8 cellular contexts compared by ENCODE assay signal in the genomic region with DNA sequence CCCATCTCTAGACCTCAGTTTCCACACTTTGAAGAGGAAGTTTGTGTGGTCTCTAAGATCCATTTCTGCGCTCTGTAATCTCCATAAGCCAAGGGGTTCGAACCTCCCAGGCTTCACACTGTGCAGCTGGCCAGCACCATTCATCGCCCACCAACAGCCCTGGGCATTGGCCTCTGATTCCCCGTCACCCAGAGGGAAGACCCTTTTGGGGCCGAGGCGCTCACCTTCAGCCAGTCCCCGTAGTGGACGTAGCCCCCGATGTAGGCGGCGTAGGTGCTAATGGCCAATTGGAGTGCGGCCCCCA. TPM values are rescaled to one million over a fixed set of nuclear protein-coding genes. Genes with fewer than 3 reads are reported as not detected.
DNase-seq lines count a peak whose midpoint lies in the region; ATAC-seq and TF ChIP-seq lines count a peak whose summit lies in the region.

No MANE protein-coding gene starts in this region.

- peak overlapping the region; percentile 89 for H3K23ac ChIP-seq in IMR-90 (ENCODE audit: low read depth, low read length)

- H3K4me2 ChIP-seq in IMR-90 (ENCODE audit: low read depth, low read length) = peak overlapping the region; percentile 70

- H3K9me1 ChIP-seq in IMR-90 (ENCODE audit: insufficient read depth, low read length) = peaks cover 8% of the 10 kb centered on the region

- H3K9ac ChIP-seq in IMR-90 (ENCODE audit: low read depth, low read length) = peak overlapping the region; percentile 90
- peak overlapping the region; percentile 82 to 93 for H3K9ac ChIP-seq in colonic mucosa (ENCODE audit: low read depth in 2 of 2, low read length in 2 of 2)

- H2AFZ ChIP-seq in ACC112 (ENCODE audit: low read length, unreplicated experiment) = peak overlapping the region; percentile 58
- peak overlapping the region; percentile 97 for H2AFZ ChIP-seq in IMR-90 (replicated peaks; ENCODE audit: low read length, poor library complexity)

- dilution Hi-C loops in IMR-90 (cut with HindIII; ENCODE audit: low sequenced_read_pairs, unreplicated experiment) = no loop called here

- 0 out of 2 replicates have a peak overlapping the region, but pooled peaks have one; percentile 72 for H3K56ac ChIP-seq in IMR-90 (ENCODE audit: extremely low read depth, insufficient read depth, low read length)

- H3K27ac ChIP-seq in ACC112 (ENCODE audit: low read depth, low read length) (no peak overlapping the region), IMR-90 (ENCODE audit: insufficient read depth, low read length) (peak overlapping the region; percentile 80; the same call in 1 of the 2 replicates), colonic mucosa (no peak overlapping the region), muscle layer of duodenum (ENCODE audit: low read length) (no peak overlapping the region)

- no peak overlapping the region for H2BK120ac ChIP-seq in IMR-90 (ENCODE audit: low read depth, low read length)

- intact Hi-C loops in IMR-90 (cut with micrococcal nuclease) = no loop called here
- intact Hi-C loops in colonic mucosa (cut with DNase I) = no loop called here

- CTCF ChIA-PET in IMR-90 (lab: Yijun Ruan, JAX) = no interaction called here

- TF ChIP-seq RAD21 in IMR-90 (IDR thresholded peaks at IDR 0.05; ENCODE audit: low read length) = no peak

- H2BK5ac ChIP-seq in IMR-90 (ENCODE audit: low read depth, low read length, poor library complexity, severe bottlenecking) = no peak overlapping the region

- peak overlapping the region; percentile 94 for H3K4ac ChIP-seq in IMR-90 (ENCODE audit: low read depth, low read length)

- H3K79me2 ChIP-seq in ACC112 (ENCODE audit: control insufficient read depth, insufficient read depth, low read length, unreplicated experiment) = peaks cover 5% of the 10 kb centered on the region

- DNase-seq in IMR-90 = no peak
- DNase-seq in colonic mucosa = no peak
- DNase-seq in cortex of kidney (lab: John Stamatoyannopoulos, UW) = no peak
- no peak for DNase-seq in 8988T
- DNase-seq in stimulated activated CD4-positive, alpha-beta T cell treated with anti-CD3 and anti-CD28 coated beads, Interleukin-4, amount 100 ng/mL, for 1 hour = no peak
- no peak for DNase-seq in DMS53 (lab: John Stamatoyannopoulos, UW)

- H4K8ac ChIP-seq in IMR-90 (ENCODE audit: low read depth in 2 of 2, low read length in 2 of 2) = peak overlapping the region; percentile 76 to 97; a peak in 3 of 4 replicates

- H3K4me1 ChIP-seq in ACC112 (ENCODE audit: control insufficient read depth, insufficient read depth, low read length, unreplicated experiment) (peaks cover 6% of the 10 kb centered on the region), IMR-90 (ENCODE audit: control insufficient read depth, insufficient read depth, low read length) (peaks cover 13% of the 10 kb centered on the region; the same call in 1 of the 2 replicates), colonic mucosa (peaks cover 3% of the 10 kb centered on the region), muscle layer of duodenum (ENCODE audit: control insufficient read depth in 1 of 2, insufficient read depth in 2 of 2, low read length in 2 of 2) (peaks cover 0 to 8% of the 10 kb centered on the region in 2 donors)

- H4K5ac ChIP-seq in IMR-90 (ENCODE audit: low read depth, low read length) = no peak overlapping the region

- peaks cover 9 to 48% of the 10 kb centered on the region in 2 experiments for H3K79me1 ChIP-seq in IMR-90 (ENCODE audit: low read depth in 1 of 2, low read length in 2 of 2)

- no peak overlapping the region for H2BK15ac ChIP-seq in IMR-90 (ENCODE audit: low read depth, low read length)

- no peak overlapping the region for H3K18ac ChIP-seq in IMR-90 (ENCODE audit: low read depth, low read length)

- BruUV-seq in IMR-90 (replicated peaks; lab: Mats Ljungman, UMichigan) = no TSS peak

- peak overlapping the region; percentile 99 for H2AK9ac ChIP-seq in IMR-90 (replicated peaks; ENCODE audit: low read depth, low read length, poor library complexity)

- WGBS in IMR-90 (ENCODE audit: extremely low coverage in 2 of 2, insufficient read length in 1 of 2), 2 experiments = 3% methylated on average over 11 of the region's 12 CpGs; no CpG with 5 or more reads in 1 of the 2 experiments

- in situ Hi-C loops in IMR-90 (cut with MboI; ENCODE audit: low sequenced_read_pairs) = no loop called here

- H3K36me3 ChIP-seq in ACC112 (ENCODE audit: insufficient read depth, low read length) = no peaks in the 10 kb centered on the region
- no peaks in the 10 kb centered on the region; the same call in 1 of the 2 replicates for H3K36me3 ChIP-seq in IMR-90 (ENCODE audit: control insufficient read depth, insufficient read depth, low read length)
- H3K36me3 ChIP-seq in colonic mucosa = no peaks in the 10 kb centered on the region
- peaks cover 6 to 19% of the 10 kb centered on the region in 2 donors for H3K36me3 ChIP-seq in muscle layer of duodenum (ENCODE audit: control insufficient read depth in 1 of 2, insufficient read depth in 2 of 2, low read length in 2 of 2)

- H2AK5ac ChIP-seq in IMR-90 (ENCODE audit: low read depth, low read length) = peak overlapping the region; percentile 92

- no peak for TF ChIP-seq POLR2A in IMR-90 (IDR thresholded peaks at IDR 0.05; ENCODE audit: low read depth, low read length)

- no peak; the same call in 1 of the 2 replicates for ATAC-seq in IMR-90 (ENCODE audit: low read depth)

- no peak overlapping the region for H2BK20ac ChIP-seq in IMR-90 (ENCODE audit: low read depth, low read length)

- TF ChIP-seq CTCF in IMR-90 (conservative IDR thresholded peaks at IDR 0.05; ENCODE audit: low read depth, low read length) (no peak), colonic mucosa (IDR thresholded peaks at IDR 0.05) (no peak)

- H3K27me3 ChIP-seq in ACC112 (ENCODE audit: insufficient read depth, low read length) = no peaks in the 10 kb centered on the region
- no peaks in the 10 kb centered on the region for H3K27me3 ChIP-seq in IMR-90 (ENCODE audit: control insufficient read depth, insufficient read depth, low read length)
- no peaks in the 10 kb centered on the region for H3K27me3 ChIP-seq in colonic mucosa
- no peaks in the 10 kb centered on the region for H3K27me3 ChIP-seq in muscle layer of duodenum (ENCODE audit: low read depth, low read length)

- H4K91ac ChIP-seq in IMR-90 (ENCODE audit: insufficient read depth, low read depth, low read length) = peak overlapping the region; percentile 70

- POLR2A ChIA-PET in IMR-90 (lab: Charles Lee; ENCODE audit: unreplicated experiment) = interaction anchor here (0.8 kb wide), 1 partner anchor 16 kb away, joined by 4 read pairs; no protein-coding TSS in a partner anchor

- no peaks in the 10 kb centered on the region for H4K20me1 ChIP-seq in IMR-90 (ENCODE audit: insufficient read depth, low read length)

- H3K4me3 ChIP-seq in ACC112 (ENCODE audit: low read depth, low read length) (peak overlapping the region; percentile 87), IMR-90 (ENCODE audit: insufficient read depth, low read depth, low read length) (peak overlapping the region; percentile 73), colonic mucosa (peak overlapping the region; percentile 78), muscle layer of duodenum (ENCODE audit: low read depth in 1 of 2, low read length in 2 of 2) (peak overlapping the region; percentile 93 to 99)

- H3K14ac ChIP-seq in IMR-90 (replicated peaks; ENCODE audit: low read depth, low read length) = peak overlapping the region; percentile 98

- H3K9me3 ChIP-seq in IMR-90 (ENCODE audit: control insufficient read depth, insufficient read depth, low read length) (no peaks in the 10 kb centered on the region), colonic mucosa (no peaks in the 10 kb centered on the region), muscle layer of duodenum (ENCODE audit: control insufficient read depth in 1 of 2, low read length in 2 of 2) (no peaks in the 10 kb centered on the region)

TF ChIP-seq in IMR-90, 13 proteins besides CTCF, POLR2A, EP300 and RAD21 (continues in another document):
- TF ChIP-seq, protein P1, sequence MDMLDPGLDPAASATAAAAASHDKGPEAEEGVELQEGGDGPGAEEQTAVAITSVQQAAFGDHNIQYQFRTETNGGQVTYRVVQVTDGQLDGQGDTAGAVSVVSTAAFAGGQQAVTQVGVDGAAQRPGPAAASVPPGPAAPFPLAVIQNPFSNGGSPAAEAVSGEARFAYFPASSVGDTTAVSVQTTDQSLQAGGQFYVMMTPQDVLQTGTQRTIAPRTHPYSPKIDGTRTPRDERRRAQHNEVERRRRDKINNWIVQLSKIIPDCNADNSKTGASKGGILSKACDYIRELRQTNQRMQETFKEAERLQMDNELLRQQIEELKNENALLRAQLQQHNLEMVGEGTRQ (IDR thresholded peaks at IDR 0.05; ENCODE audit: low read depth, low read length) = no peak
- no peak for TF ChIP-seq NFE2L2 (IDR thresholded peaks at IDR 0.05; ENCODE audit: low read depth, low read length)
- no peak for TF ChIP-seq CHD1 (IDR thresholded peaks at IDR 0.05; ENCODE audit: low read depth, low read length)
- TF ChIP-seq MAZ (IDR thresholded peaks at IDR 0.05; ENCODE audit: borderline replicate concordance, low read depth, low read length) = no peak
- no peak for TF ChIP-seq RFX5 (IDR thresholded peaks at IDR 0.05; ENCODE audit: low read depth, low read length)
- no peak for TF ChIP-seq BHLHE40 (IDR thresholded peaks at IDR 0.05; ENCODE audit: low read depth, low read length)
- TF ChIP-seq FOS (IDR thresholded peaks at IDR 0.05; ENCODE audit: low read depth, low read length) = no peak
- no peak for TF ChIP-seq CEBPB (IDR thresholded peaks at IDR 0.05; ENCODE audit: low read depth, low read length)
- TF ChIP-seq MXI1 (IDR thresholded peaks at IDR 0.05; ENCODE audit: borderline replicate concordance, low read depth, low read length) = no peak

RNA-seq across cellular contexts. Expression of a gene that starts 0.7 kb away (rescaled TPM):
- 36.6 and 42.5 TPM in 2 replicates for total RNA-seq in IMR-90 (2012; rRNA removed)
- 30.7 and 34.4 TPM in 2 replicates for polyA plus RNA-seq in IMR-90 (2012; rRNA removed)
- 31.0 and 46.5 TPM in 2 replicates for polyA plus RNA-seq in IMR-90 (2012; cell fraction: cytosol; rRNA removed)
- 15.8 and 29.9 TPM in 2 replicates for polyA plus RNA-seq in IMR-90 (2012; cell fraction: nucleus; rRNA removed; ENCODE audit: low replicate concordance)
- 10 to 100 TPM; 26.8 to 33.7 TPM for total RNA-seq in colonic mucosa

RNA-seq across cellular contexts. Expression of a gene that starts 9.7 kb away (rescaled TPM):
- 0.28 and 0.54 TPM in 2 replicates for total RNA-seq in IMR-90 (2012; rRNA removed)
- polyA plus RNA-seq in IMR-90 (2012; rRNA removed) = 0.92 and 0.99 TPM in 2 replicates
- polyA plus RNA-seq in IMR-90 (2012; cell fraction: cytosol; rRNA removed) = 0.73 and 1.1 TPM in 2 replicates
- 0.42 and 0.74 TPM in 2 replicates for polyA plus RNA-seq in IMR-90 (2012; cell fraction: nucleus; rRNA removed; ENCODE audit: low replicate concordance)
- total RNA-seq in colonic mucosa = 10 to 100 TPM in 1 of 2 donors, 1 to 10 TPM in 1; 5.2 to 14.0 TPM

RNA-seq across cellular contexts. Expression of a gene that starts 52.4 kb away (rescaled TPM):
- total RNA-seq in IMR-90 (2012; rRNA removed) (41.0 and 50.3 TPM in 2 replicates), colonic mucosa (10 to 100 TPM; 60.9 to 74.3 TPM)
- 37.6 and 38.0 TPM in 2 replicates for polyA plus RNA-seq in IMR-90 (2012; rRNA removed)
- 20.3 and 21.4 TPM in 2 replicates for polyA plus RNA-seq in IMR-90 (2012; cell fraction: cytosol; rRNA removed)
- polyA plus RNA-seq in IMR-90 (2012; cell fraction: nucleus; rRNA removed; ENCODE audit: low replicate concordance) = 8.8 and 29.9 TPM in 2 replicates

RNA-seq across cellular contexts. Expression of a gene that starts 56.5 kb away (rescaled TPM):
- total RNA-seq in IMR-90 (2012; rRNA removed) = 19.4 and 20.4 TPM in 2 replicates
- 107 and 127 TPM in 2 replicates for polyA plus RNA-seq in IMR-90 (2012; rRNA removed)
- 87.5 and 210 TPM in 2 replicates for polyA plus RNA-seq in IMR-90 (2012; cell fraction: cytosol; rRNA removed)
- polyA plus RNA-seq in IMR-90 (2012; cell fraction: nucleus; rRNA removed; ENCODE audit: low replicate concordance) = 49.2 and 86.8 TPM in 2 replicates
- total RNA-seq in colonic mucosa = 10 to 100 TPM; 28.3 to 44.7 TPM
